8 cellular contexts compared by ENCODE assay signal in genomic region chr10:80454526-80455460, GRCh38. TPM values are rescaled to one million over a fixed set of nuclear protein-coding genes. Genes with fewer than 3 reads are reported as not detected.
DNase-seq lines count a peak whose midpoint lies in the region; ATAC-seq and TF ChIP-seq lines count a peak whose summit lies in the region.

No MANE protein-coding gene starts in this region.

- H3K27me3 Mint-ChIP-seq in WTC11 (ENCODE audit: low read depth) (no peaks in the 10 kb centered on the region), neural crest cell (ENCODE audit: low read depth) (peaks cover 2% of the 10 kb centered on the region)

- DNase-seq in DMS53 (lab: John Stamatoyannopoulos, UW) (peak; percentile 81), WTC11 (ENCODE audit: low spot score) (peak; percentile 48), fibroblast of mammary gland (ENCODE audit: low read depth) (no peak), neural crest cell (ENCODE audit: low read depth, low spot score) (no peak), superior temporal gyrus (ENCODE audit: extremely low spot score) (no peak), SW 1271 (lab: John Stamatoyannopoulos, UW) (no peak)

- H3K4me3 Mint-ChIP-seq in WTC11 (peak overlapping the region; percentile 95), neural crest cell (peak overlapping the region; percentile 96)

- peak overlapping the region; percentile 82 for H3K4me3 ChIP-seq in fibroblast of mammary gland (ENCODE audit: control insufficient read depth, low read depth, low read length)

- no peak for TF ChIP-seq CTCF in WTC11 (IDR thresholded peaks at IDR 0.05)
- no peak for TF ChIP-seq CTCF in fibroblast of mammary gland (conservative IDR thresholded peaks at IDR 0.05; ENCODE audit: control insufficient read depth, insufficient read depth, low read depth, low read length)
- no peak for TF ChIP-seq CTCF in neural crest cell (conservative IDR thresholded peaks at IDR 0.05)

- H3K4me1 Mint-ChIP-seq in WTC11: peaks cover 44% of the 10 kb centered on the region
- peaks cover 35% of the 10 kb centered on the region for H3K4me1 Mint-ChIP-seq in neural crest cell

- H3K27ac Mint-ChIP-seq in WTC11: peak overlapping the region; percentile 70; the same call in 1 of the 2 replicates
- H3K27ac Mint-ChIP-seq in neural crest cell (ENCODE audit: unreplicated experiment): peak overlapping the region; percentile 97

- H3K9me3 Mint-ChIP-seq in WTC11: no peaks in the 10 kb centered on the region
- H3K9me3 Mint-ChIP-seq in neural crest cell: no peaks in the 10 kb centered on the region

- CTCF ChIA-PET in WTC11 (lab: Charles Lee): interaction anchor here (0.6 to 34.2 kb wide), 5 partner anchors 10 to 194 kb away, joined by 3 to 802 read pairs (median 3); no protein-coding TSS in a partner anchor

- ATAC-seq in GM19452 (IDR thresholded peaks at IDR 0.05; ENCODE audit: unreplicated experiment) (peak; percentile 26), HG03460 (IDR thresholded peaks at IDR 0.05; ENCODE audit: unreplicated experiment) (peak; percentile 19), WTC11 (peak; percentile 5)

- no peaks in the 10 kb centered on the region for H3K36me3 Mint-ChIP-seq in WTC11
- no peaks in the 10 kb centered on the region for H3K36me3 Mint-ChIP-seq in neural crest cell (ENCODE audit: low read depth)

- POLR2A ChIA-PET in WTC11 (lab: Charles Lee): interaction anchor here (1.2 kb wide), 2 partner anchors 10 to 51 kb away, joined by 5 to 7 read pairs; no protein-coding TSS in a partner anchor

TF ChIP-seq in WTC11, 78 proteins besides CTCF, POLR2A, EP300 and RAD21 (continues in another document):
- 0 out of 2 replicates have a peak, but pooled peaks have one; percentile 38 for TF ChIP-seq E2F5 (CRISPR knock-in tag; IDR thresholded peaks at IDR 0.05)
- TF ChIP-seq JUN (CRISPR knock-in tag; IDR thresholded peaks at IDR 0.05): no peak
- no peak for TF ChIP-seq FOXP4 (CRISPR knock-in tag; IDR thresholded peaks at IDR 0.05)
- peak; percentile 72; the same call in 1 of the 2 replicates for TF ChIP-seq HMGXB4 (CRISPR knock-in tag; IDR thresholded peaks at IDR 0.05)
- no peak for TF ChIP-seq ZMAT4 (CRISPR knock-in tag; IDR thresholded peaks at IDR 0.05)
- TF ChIP-seq PRRX2 (CRISPR knock-in tag; IDR thresholded peaks at IDR 0.05): no peak
- TF ChIP-seq ZNF671 (CRISPR knock-in tag; IDR thresholded peaks at IDR 0.05): no peak
- no peak for TF ChIP-seq ZNF396 (CRISPR knock-in tag; IDR thresholded peaks at IDR 0.05; ENCODE audit: borderline replicate concordance)
- no peak for TF ChIP-seq SOX15 (CRISPR knock-in tag; IDR thresholded peaks at IDR 0.05)
- TF ChIP-seq TP53 (CRISPR knock-in tag; IDR thresholded peaks at IDR 0.05): no peak
- no peak for TF ChIP-seq CREM (CRISPR knock-in tag; IDR thresholded peaks at IDR 0.05)
- no peak for TF ChIP-seq GTF2I (CRISPR knock-in tag; conservative IDR thresholded peaks at IDR 0.05)
- peak; percentile 75 for TF ChIP-seq ZNF423 (CRISPR knock-in tag; IDR thresholded peaks at IDR 0.05)
- TF ChIP-seq OVOL2 (CRISPR knock-in tag; IDR thresholded peaks at IDR 0.05; ENCODE audit: borderline replicate concordance): no peak
- TF ChIP-seq ZBTB43 (CRISPR knock-in tag; IDR thresholded peaks at IDR 0.05): no peak
- TF ChIP-seq ARID4B (CRISPR knock-in tag; IDR thresholded peaks at IDR 0.05; ENCODE audit: borderline replicate concordance): no peak
- no peak for TF ChIP-seq TEAD4 (CRISPR knock-in tag; IDR thresholded peaks at IDR 0.05)

RNA-seq across cellular contexts. Expression of gene TSPAN14, which starts 0.7 kb away (rescaled TPM):
- 64.0 to 73.5 TPM (median 72.1 TPM) in 3 replicates for total RNA-seq in WTC11 (2021)
- total RNA-seq in neural crest cell: 140 and 144 TPM in 2 replicates

RNA-seq across cellular contexts. Expression of gene PRXL2A, which starts 46.4 kb away (rescaled TPM):
- 46.6 to 56.5 TPM (median 52.4 TPM) in 3 replicates for total RNA-seq in WTC11 (2021)
- 156 and 161 TPM in 2 replicates for total RNA-seq in neural crest cell

Comparison
In these comparisons a context has a peak if more than half of its experiments do, and no peak if none do; other contexts are left out.
1. DNase-seq: peak in DMS53 (single experiment) and WTC11 (single experiment); none in fibroblast of mammary gland (single experiment), neural crest cell (single experiment), superior temporal gyrus (single experiment) and SW 1271 (0 of 2).
2. Peak in every context shown above with its lines, with median percentiles within 50 percentile points of each other: ATAC-seq.